In genomic region chr7:72493850-72494661, GRCh38 we compare ENCODE assay signal across 9 cellular contexts.
DNase-seq lines count a peak whose midpoint lies in the region; ATAC-seq and TF ChIP-seq lines count a peak whose summit lies in the region.
"Had no signal": no experiment of that assay in that cellular context is flagged by ENCODE, and none has a peak within 500 bp of the region (broad histone marks: within the 10 kb centered on the region; RNA-seq: fewer than 3 reads in every experiment).

No MANE protein-coding gene starts in this region.

- 35 to 42% methylated on average over 17 of the region's 17 CpGs for WGBS in lower leg skin, 2 donors

- TF ChIP-seq POLR2A in lower leg skin (IDR thresholded peaks at IDR 0.05) = no peak

- H3K27ac Mint-ChIP-seq in activated B cell treated with CpG ODN at 0.5 μM for 24 hours = no peak overlapping the region

- POLR2A ChIA-PET in activated B cell treated with CpG ODN at 0.5 μM for 24 hours (lab: Charles Lee) = no interaction called here

- H3K9me3 Mint-ChIP-seq in activated B cell treated with CpG ODN at 0.5 μM for 24 hours = peaks cover 7% of the 10 kb centered on the region

- no peak overlapping the region for H3K4me3 Mint-ChIP-seq in activated B cell treated with CpG ODN at 0.5 μM for 24 hours

- no peak for TF ChIP-seq CTCF in activated B cell treated with CpG ODN at 0.5 μM for 24 hours (IDR thresholded peaks at IDR 0.05)
- no peak for TF ChIP-seq CTCF in lower leg skin (IDR thresholded peaks at IDR 0.05)

- CTCF ChIA-PET in activated B cell treated with CpG ODN at 0.5 μM for 24 hours (lab: Charles Lee) = interaction anchor here (0.8 to 1.2 kb wide), 3 partner anchors 10 to 41 kb away, joined by 3 to 4 read pairs (median 3); no protein-coding TSS in a partner anchor

- no peak overlapping the region for H3K4me3 ChIP-seq in lower leg skin (ENCODE audit: low read depth, poor library complexity, severe bottlenecking)
- H3K4me3 ChIP-seq: skin epidermis had no signal

- no peaks in the 10 kb centered on the region for H3K4me1 Mint-ChIP-seq in activated B cell treated with CpG ODN at 0.5 μM for 24 hours

- intact Hi-C loops in activated B cell treated with CpG ODN at 0.5 μM for 24 hours (cut with micrococcal nuclease) (loop anchor here (10.0 kb wide), 1 partner anchor 1639 kb away; no protein-coding TSS in a partner anchor), lower leg skin (cut with DNase I; ENCODE audit: low total_unique reads) (loop anchor here (5.0 kb wide), 1 partner anchor 742 kb away; no protein-coding TSS in a partner anchor)

- peak; percentile 62 for ATAC-seq in GM18861 (IDR thresholded peaks at IDR 0.05; ENCODE audit: unreplicated experiment)
- ATAC-seq in activated B cell treated with CpG ODN at 0.5 μM for 24 hours (ENCODE audit: low read depth) = no peak

- H3K36me3 Mint-ChIP-seq in activated B cell treated with CpG ODN at 0.5 μM for 24 hours (ENCODE audit: low read depth) = no peaks in the 10 kb centered on the region

- peaks cover 4% of the 10 kb centered on the region for H3K27me3 Mint-ChIP-seq in activated B cell treated with CpG ODN at 0.5 μM for 24 hours

- DNase-seq in AG20443 (ENCODE audit: low spot score) (peak; percentile 58), NCI-H187 treated with DMSO at 0.1 percent for 48 hours (lab: John Stamatoyannopoulos, UW) (peak; percentile 9), activated B cell treated with CpG ODN at 0.5 μM for 24 hours (peak; percentile 18), dermis microvascular lymphatic vessel endothelial cell (ENCODE audit: low read depth in 2 of 2) (peak; percentile 40 to 48), lower leg skin (ENCODE audit: low spot score in 2 of 2) (peak; percentile 31 to 83), NCI-H446 treated with DMSO at 0.1 percent for 48 hours (lab: John Stamatoyannopoulos, UW) (no peak)
- peak; percentile 23 for DNase-seq in stimulated activated CD8-positive, alpha-beta memory T cell treated with anti-CD3 and anti-CD28 coated beads, Interleukin-7, amount 100 ng/mL, for 24 hours (ENCODE audit: low read depth)
